ENCODE assay signal across 10 cellular contexts in the genomic region with DNA sequence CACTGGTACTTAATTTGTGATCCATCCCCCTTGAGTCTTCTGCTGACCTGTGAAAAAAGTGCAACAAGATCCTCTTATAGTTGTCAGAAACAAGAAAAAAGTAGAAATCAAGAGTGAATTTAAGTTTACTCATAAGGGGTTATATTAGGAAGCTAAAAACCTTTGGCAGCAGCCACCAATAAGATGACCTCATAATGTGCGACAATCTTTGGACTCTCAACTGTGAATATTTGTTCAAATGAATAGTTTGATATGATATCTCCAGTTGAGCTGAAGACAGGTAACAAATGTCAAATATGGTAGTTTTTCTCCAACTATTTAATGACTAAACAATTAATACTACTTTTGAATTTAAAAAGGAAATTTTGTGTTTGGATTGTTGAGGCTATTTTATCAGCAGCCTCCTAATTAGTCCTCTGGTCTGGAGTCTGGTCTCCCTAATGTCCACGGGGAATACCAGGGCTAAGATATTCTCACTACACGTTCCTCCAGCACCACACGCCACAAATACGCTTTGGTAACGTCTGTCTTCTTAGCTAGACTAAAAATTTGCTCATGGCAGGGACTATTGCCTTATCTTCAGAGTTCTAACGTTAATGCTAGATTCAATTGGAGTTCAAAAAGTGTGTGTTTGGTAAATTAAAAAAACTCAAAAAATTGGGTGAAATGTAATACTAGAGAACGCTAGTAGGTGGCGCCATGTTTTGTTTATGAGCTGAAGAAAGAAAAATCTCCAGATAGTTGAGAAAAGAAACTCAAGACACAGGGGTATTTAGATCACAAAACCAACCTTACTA. TPM values are rescaled to one million over a fixed set of nuclear protein-coding genes. Genes with fewer than 3 reads are reported as not detected.
A peak's percentile ranks its signal among the peaks of the same experiment; 100 is the strongest.
DNase-seq lines count a peak whose midpoint lies in the region; ATAC-seq, FAIRE-seq and TF ChIP-seq lines count a peak whose summit lies in the region.
"Had no signal": no experiment of that assay in that cellular context is flagged by ENCODE, and none has a peak within 500 bp of the region (broad histone marks: within the 10 kb centered on the region; RNA-seq: fewer than 3 reads in every experiment).

No MANE protein-coding gene starts in this region.

- intact Hi-C loops in heart right ventricle (cut with DNase I) = no loop called here
- intact Hi-C loops in Right ventricle myocardium inferior (cut with DNase I) = no loop called here
- intact Hi-C loops in PC-9 (cut with micrococcal nuclease; ENCODE audit: unreplicated experiment) = no loop called here

- H3K4me3 ChIP-seq in heart right ventricle (no peak overlapping the region), PC-9 (no peak overlapping the region), fibroblast of villous mesenchyme (ENCODE audit: low read depth, low read length) (no peak overlapping the region)
- H3K4me3 ChIP-seq: skin epidermis had no signal

- peak in 7 of 9 donors; percentile 29 to 52 (median 39) for TF ChIP-seq CTCF in heart right ventricle (IDR thresholded peaks at IDR 0.05)
- peak; percentile 72 for TF ChIP-seq CTCF in PC-9 (conservative IDR thresholded peaks at IDR 0.05)
- peak; percentile 57 for TF ChIP-seq CTCF in fibroblast of villous mesenchyme (IDR thresholded peaks at IDR 0.05; ENCODE audit: insufficient read depth, low read depth, low read length)

- H3K4me1 ChIP-seq in heart right ventricle (no peaks in the 10 kb centered on the region), PC-9 (replicated peaks; ENCODE audit: insufficient read depth) (no peaks in the 10 kb centered on the region)

- H3K9me3 ChIP-seq in heart right ventricle (no peaks in the 10 kb centered on the region), PC-9 (ENCODE audit: insufficient read depth, low read depth) (no peaks in the 10 kb centered on the region)

- no peaks in the 10 kb centered on the region for H3K79me2 ChIP-seq in PC-9 (ENCODE audit: low read depth)

- POLR2A ChIA-PET in PC-9 (lab: Charles Lee; ENCODE audit: unreplicated experiment) = interaction anchor here (0.6 kb wide), 1 partner anchor 92 kb away, joined by 3 read pairs; no protein-coding TSS in a partner anchor

- H3K27me3 ChIP-seq in heart right ventricle = peaks cover 0 to 84% (median 49%) of the 10 kb centered on the region in 7 donors
- no peaks in the 10 kb centered on the region for H3K27me3 ChIP-seq in PC-9 (ENCODE audit: insufficient read depth, low read depth)

- CTCF ChIA-PET in PC-9 (lab: Charles Lee) = no interaction called here

- DNase-seq in heart right ventricle (no peak), Right ventricle myocardium inferior (ENCODE audit: missing footprints) (no peak), PC-9 (no peak), fibroblast of villous mesenchyme (ENCODE audit: low read depth) (peak; percentile 18), NCI-H226 (no peak), GF-D8 (lab: John Stamatoyannopoulos, UW) (no peak), RCC 7860 (ENCODE audit: low spot score) (no peak)

- ATAC-seq in heart right ventricle (no peak), Right ventricle myocardium inferior (no peak), GM21619 (IDR thresholded peaks at IDR 0.05; ENCODE audit: unreplicated experiment) (no peak)
- ATAC-seq: esophagus mucosa had no signal

- peak overlapping the region; percentile 28; the same call in 1 of the 2 replicates for H2AFZ ChIP-seq in PC-9

- FAIRE-seq in RCC 7860 (lab: Jason Lieb, UNC) = no peak

- no peaks in the 10 kb centered on the region for H3F3A ChIP-seq in PC-9 (ENCODE audit: insufficient read depth, low read depth)

- no peaks in the 10 kb centered on the region for H3K9me2 ChIP-seq in PC-9 (ENCODE audit: insufficient read depth)

- WGBS in heart right ventricle, 2 donors = 28 to 39% methylated on average over 9 of the region's 9 CpGs

- no peaks in the 10 kb centered on the region for H4K20me1 ChIP-seq in PC-9 (ENCODE audit: insufficient read depth)

- BruUV-seq in PC-9 (replicated peaks; lab: Mats Ljungman, UMichigan) = no TSS peak

- no peaks in the 10 kb centered on the region for H3K36me3 ChIP-seq in heart right ventricle
- no peaks in the 10 kb centered on the region for H3K36me3 ChIP-seq in PC-9 (ENCODE audit: low read depth)

- H3K4me2 ChIP-seq in PC-9 = no peak overlapping the region

- H3K27ac ChIP-seq in heart right ventricle (no peak overlapping the region), PC-9 (no peak overlapping the region)
- H3K27ac ChIP-seq: skin epidermis had no signal

RNA-seq across cellular contexts. Expression of a gene that starts 51.0 kb away (rescaled TPM):
- total RNA-seq in heart right ventricle (not detected), Right ventricle myocardium inferior (not detected), PC-9 (2021) (not detected in 2 replicates), fibroblast of villous mesenchyme (not detected in 2 replicates)
- not detected for polyA plus RNA-seq in heart right ventricle
- total RNA-seq: esophagus mucosa had no signal
